In the genomic region with DNA sequence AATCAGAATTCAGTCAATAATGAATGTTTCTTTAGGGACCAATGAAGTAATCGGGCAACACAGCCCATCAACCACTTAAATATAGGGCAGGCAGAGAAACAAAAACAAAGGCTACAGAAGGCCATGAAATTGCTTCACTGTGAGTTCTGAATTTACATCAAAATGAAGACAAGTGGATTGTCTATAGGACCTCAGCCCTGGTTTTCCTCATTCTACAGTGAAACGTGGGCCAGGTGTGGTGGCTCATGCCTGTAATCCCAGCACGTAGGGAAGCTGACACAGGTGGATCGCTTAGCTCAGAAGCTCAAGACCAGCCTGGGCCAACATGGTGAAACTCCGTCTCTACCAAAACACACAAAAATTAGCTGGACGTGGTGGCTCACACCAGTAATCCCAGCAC, we compare ENCODE assay signal across 17 cellular contexts.
DNase-seq lines count a peak whose midpoint lies in the region; ATAC-seq, FAIRE-seq and TF ChIP-seq lines count a peak whose summit lies in the region.
"Had no signal": no experiment of that assay in that cellular context is flagged by ENCODE, and none has a peak within 500 bp of the region (broad histone marks: within the 10 kb centered on the region; RNA-seq: fewer than 3 reads in every experiment).

No MANE protein-coding gene starts in this region.

- H3K4me1 ChIP-seq in CD4-positive, CD25-positive, alpha-beta regulatory T cell (ENCODE audit: control insufficient read depth, insufficient read depth, low read length, poor library complexity, severe bottlenecking): peaks cover 26% of the 10 kb centered on the region
- H3K4me1 ChIP-seq in DND-41 (ENCODE audit: insufficient read depth, low read length) (peaks cover 49% of the 10 kb centered on the region), HepG2 (ENCODE audit: insufficient read depth, low read length) (peaks cover 10% of the 10 kb centered on the region; the same call in 1 of the 2 replicates)

- no peaks in the 10 kb centered on the region for H3K27me3 ChIP-seq in CD4-positive, CD25-positive, alpha-beta regulatory T cell (ENCODE audit: control insufficient read depth, insufficient read depth, low read length)
- no peaks in the 10 kb centered on the region for H3K27me3 ChIP-seq in DND-41 (ENCODE audit: insufficient read depth, low read length, poor library complexity)
- H3K27me3 ChIP-seq in HepG2 (ENCODE audit: control insufficient read depth in 1 of 2, insufficient read depth in 2 of 2, low read length in 2 of 2): no peaks in the 10 kb centered on the region
- H3K27me3 ChIP-seq: MG63 had no signal

- H3K9ac ChIP-seq in DND-41 (ENCODE audit: low read depth, low read length) (no peak overlapping the region), HepG2 (ENCODE audit: insufficient read depth, low read depth, low read length) (no peak overlapping the region)

- H4K20me1 ChIP-seq in DND-41 (ENCODE audit: insufficient read depth, low read length) (no peaks in the 10 kb centered on the region), HepG2 (ENCODE audit: insufficient read depth, low read length) (no peaks in the 10 kb centered on the region)

- H3K4me3 ChIP-seq in CD4-positive, CD25-positive, alpha-beta regulatory T cell (ENCODE audit: low read depth, low read length): no peak overlapping the region
- H3K4me3 ChIP-seq in DND-41 (ENCODE audit: low read depth in 1 of 2, low read length in 2 of 2): no peak overlapping the region
- no peak overlapping the region for H3K4me3 ChIP-seq in HepG2 (replicated peaks in 1 of 3; ENCODE audit: insufficient read depth in 1 of 3, low read depth in 2 of 3, low read length in 3 of 3)
- H3K4me3 ChIP-seq: MG63 had no signal

- no peaks in the 10 kb centered on the region for H3K9me3 Mint-ChIP-seq in CD4-positive, CD25-positive, alpha-beta regulatory T cell
- H3K9me3 Mint-ChIP-seq in activated T-helper 17 cell treated with anti-CD3 and anti-CD28 coated beads, Interleukin-2, amount 50 U/mL, for 72 hours: no peaks in the 10 kb centered on the region
- H3K9me3 Mint-ChIP-seq in immature natural killer cell: no peaks in the 10 kb centered on the region

- 63% methylated on average over 4 of the region's 6 CpGs for WGBS in HepG2 (ENCODE audit: low lambda C conversion rate)

- TF ChIP-seq POLR2A in HepG2 (IDR thresholded peaks at IDR 0.05; ENCODE audit: insufficient read depth in 1 of 2, low read depth in 2 of 2, low read length in 2 of 2): no peak

- TF ChIP-seq EP300 in HepG2 (IDR thresholded peaks at IDR 0.05; ENCODE audit: low read depth in 2 of 2, low read length in 2 of 2) (no peak), HepG2 (CRISPR knock-in tag; IDR thresholded peaks at IDR 0.05; ENCODE audit: borderline replicate concordance) (no peak)

- TF ChIP-seq CTCF in DND-41 (IDR thresholded peaks at IDR 0.05; ENCODE audit: borderline replicate concordance, extremely low read depth, low read length, poor library complexity, severe bottlenecking) (no peak), HepG2 (CRISPR knock-in tag; IDR thresholded peaks at IDR 0.05) (no peak)

- H3K36me3 ChIP-seq in CD4-positive, CD25-positive, alpha-beta regulatory T cell (ENCODE audit: control insufficient read depth, insufficient read depth, low read length): peaks cover 21% of the 10 kb centered on the region
- H3K36me3 ChIP-seq in DND-41 (ENCODE audit: insufficient read depth, low read length): peaks cover 42% of the 10 kb centered on the region
- no peaks in the 10 kb centered on the region for H3K36me3 ChIP-seq in HepG2 (replicated peaks in 1 of 2; ENCODE audit: control insufficient read depth in 1 of 2, insufficient read depth in 2 of 2, low read length in 2 of 2)
- H3K36me3 ChIP-seq: MG63 had no signal

- H3K4me3 Mint-ChIP-seq in CD4-positive, CD25-positive, alpha-beta regulatory T cell: no peak overlapping the region
- H3K4me3 Mint-ChIP-seq in activated T-helper 17 cell treated with anti-CD3 and anti-CD28 coated beads, Interleukin-2, amount 50 U/mL, for 72 hours: no peak overlapping the region
- H3K4me3 Mint-ChIP-seq in immature natural killer cell: peak overlapping the region in 2 of 5 donors; percentile 24 to 52
- H3K4me3 Mint-ChIP-seq: CD14-positive monocyte had no signal

- CTCF ChIA-PET in HepG2 (lab: Yijun Ruan, JAX; ENCODE audit: low intra/inter-chr PET ratio, low total read pairs): no interaction called here

- intact Hi-C loops in HepG2 (cut with micrococcal nuclease; ENCODE audit: unreplicated experiment): no loop called here

- H3K27ac ChIP-seq in CD4-positive, CD25-positive, alpha-beta regulatory T cell (ENCODE audit: insufficient read depth, low read length, poor library complexity, severe bottlenecking): no peak overlapping the region
- H3K27ac ChIP-seq in DND-41 (ENCODE audit: low read length): peak overlapping the region; percentile 57
- H3K27ac ChIP-seq in HepG2 (ENCODE audit: extremely low read length, insufficient read depth, low read length): no peak overlapping the region

- no peak for ATAC-seq in CD4-positive, CD25-positive, alpha-beta regulatory T cell (ENCODE audit: low read depth in 2 of 2)
- ATAC-seq in DND-41 (ENCODE audit: insufficient read depth, low read depth): no peak
- no peak for ATAC-seq in activated T-helper 17 cell treated with anti-CD3 and anti-CD28 coated beads, Interleukin-2, amount 50 U/mL, for 72 hours (replicated peaks)
- ATAC-seq in HepG2: no peak

- no TSS peak for BruUV-seq in HepG2 (replicated peaks; lab: Mats Ljungman, UMichigan)

- no peak overlapping the region for H3K4me2 ChIP-seq in DND-41 (ENCODE audit: insufficient read depth, low read length)
- no peak overlapping the region for H3K4me2 ChIP-seq in HepG2 (ENCODE audit: low read depth, low read length)

- no peak for DNase-seq in CD4-positive, CD25-positive, alpha-beta regulatory T cell
- DNase-seq in DND-41 (no peak), immature natural killer cell (no peak), RCC 7860 (ENCODE audit: low spot score) (no peak), DMS 273 (lab: John Stamatoyannopoulos, UW; ENCODE audit: unreplicated experiment) (no peak), HepG2 (ENCODE audit: low spot score) (no peak)
- DNase-seq in activated CD4-positive, alpha-beta T cell treated with anti-CD3 and anti-CD28 coated beads, Interleukin-2, amount 50 U/mL, for 48 hours: no peak
- DNase-seq: GF-D8, GOT3, MG63, NCI-H1092 treated with DMSO at 0.1 percent for 48 hours, NCI-H2081 treated with DMSO at 0.1 percent for 48 hours, NCI-H524 had no signal

- peak overlapping the region; percentile 68 to 97 (median 93) for H3K27ac Mint-ChIP-seq in CD4-positive, CD25-positive, alpha-beta regulatory T cell
- H3K27ac Mint-ChIP-seq in activated T-helper 17 cell treated with anti-CD3 and anti-CD28 coated beads, Interleukin-2, amount 50 U/mL, for 72 hours: peak overlapping the region; percentile 10
- peak overlapping the region; percentile 60 to 91 (median 86) for H3K27ac Mint-ChIP-seq in immature natural killer cell

- no peak for FAIRE-seq in RCC 7860 (lab: Jason Lieb, UNC)
- no peak for FAIRE-seq in HepG2 (lab: Jason Lieb, UNC)
- FAIRE-seq: GM12891, GM18507 had no signal

- peaks cover 18% of the 10 kb centered on the region for H3K36me3 Mint-ChIP-seq in CD4-positive, CD25-positive, alpha-beta regulatory T cell
- peaks cover 31% of the 10 kb centered on the region for H3K36me3 Mint-ChIP-seq in activated T-helper 17 cell treated with anti-CD3 and anti-CD28 coated beads, Interleukin-2, amount 50 U/mL, for 72 hours (ENCODE audit: low read depth)
- H3K36me3 Mint-ChIP-seq in immature natural killer cell: peaks cover 8 to 12% (median 9%) of the 10 kb centered on the region in 3 donors
- H3K36me3 Mint-ChIP-seq: CD14-positive monocyte had no signal

- H2AFZ ChIP-seq in DND-41 (ENCODE audit: low read depth, low read length) (no peak overlapping the region), HepG2 (ENCODE audit: low read length) (no peak overlapping the region)

- POLR2A ChIA-PET in HepG2 (lab: Yijun Ruan, JAX): no interaction called here

- in situ Hi-C loops in HepG2 (cut with HindIII; ENCODE audit: extremely low pct_ligation_motif_present, low pct_unique_long_range_greater_than_20kb): no loop called here

- no peaks in the 10 kb centered on the region for H3K9me3 ChIP-seq in CD4-positive, CD25-positive, alpha-beta regulatory T cell (ENCODE audit: control insufficient read depth in 2 of 2, low read length in 2 of 2)
- no peaks in the 10 kb centered on the region for H3K9me3 ChIP-seq in DND-41 (ENCODE audit: insufficient read depth, low read length, severe bottlenecking)
- H3K9me3 ChIP-seq in HepG2 (ENCODE audit: low read length): no peaks in the 10 kb centered on the region
- H3K9me3 ChIP-seq: MG63 had no signal

- H3K4me1 Mint-ChIP-seq in CD4-positive, CD25-positive, alpha-beta regulatory T cell: peaks cover 26 to 76% (median 53%) of the 10 kb centered on the region in 4 donors
- H3K4me1 Mint-ChIP-seq in activated T-helper 17 cell treated with anti-CD3 and anti-CD28 coated beads, Interleukin-2, amount 50 U/mL, for 72 hours: peaks cover 46% of the 10 kb centered on the region
- H3K4me1 Mint-ChIP-seq in immature natural killer cell: peaks cover 50 to 79% of the 10 kb centered on the region in 2 donors
- H3K4me1 Mint-ChIP-seq: CD14-positive monocyte had no signal

- TF ChIP-seq RAD21 in HepG2 (CRISPR knock-in tag; IDR thresholded peaks at IDR 0.05): no peak

- no peaks in the 10 kb centered on the region for H3K27me3 Mint-ChIP-seq in CD4-positive, CD25-positive, alpha-beta regulatory T cell
- H3K27me3 Mint-ChIP-seq in activated T-helper 17 cell treated with anti-CD3 and anti-CD28 coated beads, Interleukin-2, amount 50 U/mL, for 72 hours: no peaks in the 10 kb centered on the region
- peaks cover 2 to 6% (median 2%) of the 10 kb centered on the region in 3 donors for H3K27me3 Mint-ChIP-seq in immature natural killer cell (ENCODE audit: low read depth in 3 of 3)

- no peaks in the 10 kb centered on the region for H3K79me2 ChIP-seq in DND-41 (ENCODE audit: insufficient read depth, low read length)
- no peaks in the 10 kb centered on the region for H3K79me2 ChIP-seq in HepG2 (ENCODE audit: insufficient read depth, low read length)

Comparison
In these comparisons a context has a peak if more than half of its experiments do, and no peak if none do; other contexts are left out.
1. H3K27ac Mint-ChIP-seq: peak in every context shown above with its lines; median percentile 93 in CD4-positive, CD25-positive, alpha-beta regulatory T cell; 86 in immature natural killer cell; 10 in activated T-helper 17 cell treated with anti-CD3 and anti-CD28 coated beads, Interleukin-2, amount 50 U/mL, for 72 hours.